Comparison of ENCODE assay signal across 25 cellular contexts in the genomic region with DNA sequence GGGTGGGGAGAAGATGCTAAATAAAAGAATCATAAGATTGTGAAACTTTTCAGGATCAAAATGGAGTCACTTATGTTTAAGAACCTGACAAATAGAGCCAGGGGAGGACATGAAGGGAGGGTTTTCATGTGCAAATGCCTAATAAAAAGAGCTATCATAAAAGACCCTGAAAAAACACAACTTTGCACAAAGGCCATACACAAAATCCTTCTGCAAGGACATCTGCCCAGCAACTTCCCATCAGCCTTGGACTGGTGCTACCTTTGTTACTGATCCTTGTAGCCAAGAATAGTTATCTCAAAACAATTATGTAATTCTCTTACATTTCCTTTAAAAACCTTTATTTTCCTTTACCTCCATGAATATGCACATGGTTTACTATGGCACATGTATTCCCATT.
"Had no signal": no experiment of that assay in that cellular context is flagged by ENCODE, and none has a peak within 500 bp of the region (broad histone marks: within the 10 kb centered on the region; RNA-seq: fewer than 3 reads in every experiment).

No MANE protein-coding gene starts in this region.

- H3K4me1 ChIP-seq: stomach, testis, thyroid gland, tibial artery, tibial nerve, transverse colon, upper lobe of left lung, upper lobe of right lung, uterus, vagina had no signal

- H3K4me3 ChIP-seq: stomach, suprapubic skin, testis, thoracic aorta, thyroid gland, tibial artery, tibial nerve, transverse colon, upper lobe of left lung, upper lobe of right lung, uterus, vagina had no signal

- H3K9me3 ChIP-seq: stomach, suprapubic skin, testis, thoracic aorta, thyroid gland, tibial artery, tibial nerve, transverse colon, upper lobe of left lung, upper lobe of right lung, uterus, vagina had no signal

- H3K27me3 ChIP-seq: stomach, suprapubic skin, testis, thyroid gland, tibial artery, tibial nerve, transverse colon, upper lobe of left lung, upper lobe of right lung, uterus, vagina had no signal

- ATAC-seq: stimulated activated effector memory CD8-positive, alpha-beta T cell treated with anti-CD3 and anti-CD28 coated beads, Interleukin-12 subunit alpha, Interleukin-12 subunit beta, amount 100 ng/mL, for 72 hours; stimulated activated memory B cell treated with anti-CD40 and anti-IgM and Interleukin-4, amounts not matched to agents 10 μg/mL and 1 μg/mL and 100 μg/mL, for 72 hours; stimulated activated naive B cell treated with anti-CD40 and anti-IgM and Interleukin-4, amounts not matched to agents 10 μg/mL and 1 μg/mL and 100 μg/mL, for 72 hours; stimulated activated naive CD8-positive, alpha-beta T cell treated with anti-CD3 and anti-CD28 coated beads, Interleukin-15, amount 100 ng/mL, for 72 hours; stimulated activated naive CD8-positive, alpha-beta T cell treated with anti-CD3 and anti-CD28 coated beads, Interleukin-15, Interleukin-2, amounts not matched to agents 100 U/mL and 50 U/mL, for 24 hours; upper lobe of right lung had no signal

- H3K27ac ChIP-seq: stomach, suprapubic skin, testis, thoracic aorta, thyroid gland, tibial artery, tibial nerve, transverse colon, upper lobe of left lung, upper lobe of right lung, uterus, vagina had no signal

- H3K36me3 ChIP-seq: stomach, suprapubic skin, thoracic aorta, thyroid gland, tibial artery, tibial nerve, transverse colon, upper lobe of left lung, upper lobe of right lung, uterus, vagina had no signal

- DNase-seq: stimulated activated CD4-positive, alpha-beta T cell treated with anti-CD3 and anti-CD28 coated beads, Interleukin-2, amount 100 ng/mL, for 48 hours; stimulated activated CD4-positive, alpha-beta T cell treated with anti-CD3 and anti-CD28 coated beads, Interleukin-4, amount 100 ng/mL, for 1 hour; stimulated activated CD4-positive, alpha-beta T cell treated with anti-CD3 and anti-CD28 coated beads, Interleukin-4, amount 100 ng/mL, for 24 hours; stimulated activated CD4-positive, alpha-beta T cell treated with anti-CD3 and anti-CD28 coated beads, Interleukin-4, amount 100 ng/mL, for 4 hours; stimulated activated CD8-positive, alpha-beta memory T cell treated with anti-CD3 and anti-CD28 coated beads, Interleukin-4, amount 100 ng/mL, for 48 hours; stimulated activated naive B cell treated with anti-CD40 and anti-IgM and Interleukin-4, amounts not matched to agents 10 μg/mL and 1 μg/mL and 100 μg/mL, for 72 hours; stimulated activated naive CD4-positive, alpha-beta T cell; stimulated activated naive CD4-positive, alpha-beta T cell treated with Interleukin-2 at 50 U/mL for 16 hours; stimulated activated naive CD8-positive, alpha-beta T cell treated with anti-CD3 and anti-CD28 coated beads, Interleukin-15, amount 100 ng/mL, for 72 hours; stimulated activated naive CD8-positive, alpha-beta T cell treated with anti-CD3 and anti-CD28 coated beads, Interleukin-15, Interleukin-2, amounts not matched to agents 100 U/mL and 50 U/mL, for 24 hours; stomach; substantia nigra; testis; thyroid gland; tibial artery; transverse colon; upper lobe of left lung; upper lobe of right lung; uterus had no signal
